ENCODE assay signal across 1 cellular context in the genomic region with DNA sequence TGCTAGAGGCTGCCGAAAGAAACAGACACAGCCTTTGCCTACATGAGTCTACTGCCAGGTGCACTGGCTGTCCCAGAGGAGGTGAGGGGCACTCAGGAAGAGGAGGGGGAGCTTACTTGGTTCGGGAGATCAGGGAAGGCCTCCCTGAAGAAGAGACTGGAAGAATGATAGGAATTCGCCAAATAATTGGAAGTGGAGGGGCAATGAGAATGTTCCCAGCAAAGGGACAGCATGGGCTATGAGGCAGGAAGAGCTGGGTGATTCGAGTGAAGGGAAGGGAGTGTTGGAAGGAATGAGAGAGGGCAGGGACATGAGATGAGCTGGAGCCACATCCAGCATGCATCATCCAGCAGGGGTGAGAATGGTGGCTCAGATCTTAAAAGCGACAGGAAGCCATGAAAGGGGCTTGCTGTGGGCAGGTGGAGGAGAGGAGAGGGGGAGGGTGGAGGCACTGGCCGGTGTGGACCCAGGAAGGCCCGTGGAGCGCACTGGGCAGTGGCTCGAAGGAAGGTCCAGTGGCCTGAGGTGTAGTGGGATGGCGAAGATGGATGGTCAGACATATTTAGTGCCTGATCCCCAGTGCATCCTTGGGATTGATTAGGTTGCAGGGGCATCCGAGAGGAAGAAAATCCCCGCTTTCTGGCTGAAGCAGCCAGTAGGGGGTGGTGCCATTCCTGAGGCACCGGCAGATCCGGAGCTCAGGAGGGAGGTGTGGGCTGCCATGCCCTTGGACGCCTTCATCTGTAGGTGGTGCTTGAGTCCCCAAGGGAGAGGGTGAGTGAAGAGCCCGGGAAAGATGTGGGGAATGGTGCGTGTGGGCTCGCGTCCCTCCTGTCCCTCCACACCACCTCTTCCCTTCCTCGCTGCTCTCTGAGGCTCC.
TF ChIP-seq lines count a peak whose summit lies in the region.

No MANE protein-coding gene starts in this region.

TF ChIP-seq in IMR-90, 13 proteins besides CTCF, POLR2A, EP300 and RAD21 (continued from another document):
- TF ChIP-seq, protein P1, sequence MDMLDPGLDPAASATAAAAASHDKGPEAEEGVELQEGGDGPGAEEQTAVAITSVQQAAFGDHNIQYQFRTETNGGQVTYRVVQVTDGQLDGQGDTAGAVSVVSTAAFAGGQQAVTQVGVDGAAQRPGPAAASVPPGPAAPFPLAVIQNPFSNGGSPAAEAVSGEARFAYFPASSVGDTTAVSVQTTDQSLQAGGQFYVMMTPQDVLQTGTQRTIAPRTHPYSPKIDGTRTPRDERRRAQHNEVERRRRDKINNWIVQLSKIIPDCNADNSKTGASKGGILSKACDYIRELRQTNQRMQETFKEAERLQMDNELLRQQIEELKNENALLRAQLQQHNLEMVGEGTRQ (IDR thresholded peaks at IDR 0.05; ENCODE audit: low read depth, low read length), result no peak
- TF ChIP-seq RFX5 (IDR thresholded peaks at IDR 0.05; ENCODE audit: low read depth, low read length) (no peak), RCOR1 (IDR thresholded peaks at IDR 0.05; ENCODE audit: insufficient replicate concordance, low read length) (no peak)
